2 cellular contexts compared by ENCODE assay signal in genomic region chr22:29197096-29197495, GRCh38.
A peak's percentile ranks its signal among the peaks of the same experiment; 100 is the strongest.
TF ChIP-seq lines count a peak whose summit lies in the region.

No MANE protein-coding gene starts in this region.

TF ChIP-seq in HCT116, 20 proteins besides CTCF, POLR2A, EP300 and RAD21:
- no peak for TF ChIP-seq EZH2 (IDR thresholded peaks at IDR 0.05)
- peak; percentile 20; the same call in 1 of the 2 replicates for TF ChIP-seq CEBPB (IDR thresholded peaks at IDR 0.05; ENCODE audit: low read depth)

TF ChIP-seq in GM12878, 131 proteins besides CTCF, POLR2A, EP300 and RAD21:
- TF ChIP-seq YBX1 (IDR thresholded peaks at IDR 0.05) (no peak), TCF7 (IDR thresholded peaks at IDR 0.05; ENCODE audit: borderline replicate concordance) (no peak), POLR2AphosphoS5 (IDR thresholded peaks at IDR 0.05; ENCODE audit: low read length) (no peak), SMAD5 (IDR thresholded peaks at IDR 0.05; ENCODE audit: low read depth) (no peak), REST (IDR thresholded peaks at IDR 0.05; ENCODE audit: low read depth, low read length) (no peak), HDAC2 (IDR thresholded peaks at IDR 0.05) (no peak), SRF (IDR thresholded peaks at IDR 0.05; ENCODE audit: low read depth in 2 of 2, low read length in 2 of 2) (no peak), ZNF592 (IDR thresholded peaks at IDR 0.05) (no peak), TCF12 (IDR thresholded peaks at IDR 0.05; ENCODE audit: low read depth, low read length) (no peak)
- TF ChIP-seq, protein P1, sequence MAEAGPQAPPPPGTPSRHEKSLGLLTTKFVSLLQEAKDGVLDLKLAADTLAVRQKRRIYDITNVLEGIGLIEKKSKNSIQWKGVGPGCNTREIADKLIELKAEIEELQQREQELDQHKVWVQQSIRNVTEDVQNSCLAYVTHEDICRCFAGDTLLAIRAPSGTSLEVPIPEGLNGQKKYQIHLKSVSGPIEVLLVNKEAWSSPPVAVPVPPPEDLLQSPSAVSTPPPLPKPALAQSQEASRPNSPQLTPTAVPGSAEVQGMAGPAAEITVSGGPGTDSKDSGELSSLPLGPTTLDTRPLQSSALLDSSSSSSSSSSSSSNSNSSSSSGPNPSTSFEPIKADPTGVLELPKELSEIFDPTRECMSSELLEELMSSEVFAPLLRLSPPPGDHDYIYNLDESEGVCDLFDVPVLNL (IDR thresholded peaks at IDR 0.05; ENCODE audit: low read depth, low read length): no peak
- TF ChIP-seq, protein P2, sequence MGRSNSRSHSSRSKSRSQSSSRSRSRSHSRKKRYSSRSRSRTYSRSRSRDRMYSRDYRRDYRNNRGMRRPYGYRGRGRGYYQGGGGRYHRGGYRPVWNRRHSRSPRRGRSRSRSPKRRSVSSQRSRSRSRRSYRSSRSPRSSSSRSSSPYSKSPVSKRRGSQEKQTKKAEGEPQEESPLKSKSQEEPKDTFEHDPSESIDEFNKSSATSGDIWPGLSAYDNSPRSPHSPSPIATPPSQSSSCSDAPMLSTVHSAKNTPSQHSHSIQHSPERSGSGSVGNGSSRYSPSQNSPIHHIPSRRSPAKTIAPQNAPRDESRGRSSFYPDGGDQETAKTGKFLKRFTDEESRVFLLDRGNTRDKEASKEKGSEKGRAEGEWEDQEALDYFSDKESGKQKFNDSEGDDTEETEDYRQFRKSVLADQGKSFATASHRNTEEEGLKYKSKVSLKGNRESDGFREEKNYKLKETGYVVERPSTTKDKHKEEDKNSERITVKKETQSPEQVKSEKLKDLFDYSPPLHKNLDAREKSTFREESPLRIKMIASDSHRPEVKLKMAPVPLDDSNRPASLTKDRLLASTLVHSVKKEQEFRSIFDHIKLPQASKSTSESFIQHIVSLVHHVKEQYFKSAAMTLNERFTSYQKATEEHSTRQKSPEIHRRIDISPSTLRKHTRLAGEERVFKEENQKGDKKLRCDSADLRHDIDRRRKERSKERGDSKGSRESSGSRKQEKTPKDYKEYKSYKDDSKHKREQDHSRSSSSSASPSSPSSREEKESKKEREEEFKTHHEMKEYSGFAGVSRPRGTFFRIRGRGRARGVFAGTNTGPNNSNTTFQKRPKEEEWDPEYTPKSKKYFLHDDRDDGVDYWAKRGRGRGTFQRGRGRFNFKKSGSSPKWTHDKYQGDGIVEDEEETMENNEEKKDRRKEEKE (IDR thresholded peaks at IDR 0.05): no peak
